Comparison of ENCODE assay signal across 8 cellular contexts in the genomic region with DNA sequence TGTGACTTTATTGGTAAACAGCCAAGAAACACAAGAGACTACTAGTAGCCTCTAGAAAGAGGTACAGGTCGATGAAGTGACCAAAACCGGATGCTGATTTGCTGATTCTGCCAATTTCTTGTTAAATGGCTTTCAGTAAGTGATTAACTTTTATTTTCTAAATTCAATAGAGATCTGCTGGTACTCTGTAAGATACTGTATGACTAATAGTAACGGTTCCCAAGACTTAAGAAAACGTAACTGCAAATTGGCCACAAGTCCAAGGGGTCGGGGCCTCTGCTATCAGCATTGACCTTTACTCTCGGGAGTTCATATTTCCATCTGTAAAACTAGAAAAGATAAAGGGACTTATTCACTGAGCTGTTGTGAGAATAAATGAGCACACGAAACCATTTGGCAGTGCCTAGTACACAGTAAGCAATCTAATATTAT. TPM values are rescaled to one million over a fixed set of nuclear protein-coding genes. Genes with fewer than 3 reads are reported as not detected.
DNase-seq lines count a peak whose midpoint lies in the region; ATAC-seq lines count a peak whose summit lies in the region.

No MANE protein-coding gene starts in this region.

- no peaks in the 10 kb centered on the region for H3K27me3 Mint-ChIP-seq in activated T-helper 1 cell treated with anti-CD3 and anti-CD28 coated beads, Interleukin-12 subunit alpha, Interleukin-12 subunit beta, Interleukin-2, Interleukin-4 antibody, amounts not matched to agents 30 ng/mL and 10 ng/mL and 1 ng/mL, durations not matched to agents 14 hours and 24 hours and 36 hours (ENCODE audit: insufficient read depth)

- H3K4me1 ChIP-seq in muscle layer of duodenum (ENCODE audit: control insufficient read depth in 1 of 2, insufficient read depth in 2 of 2, low read length in 2 of 2) = peaks cover 3 to 15% of the 10 kb centered on the region in 2 donors

- peaks cover 29% of the 10 kb centered on the region for H3K36me3 Mint-ChIP-seq in activated T-helper 1 cell treated with anti-CD3 and anti-CD28 coated beads, Interleukin-12 subunit alpha, Interleukin-12 subunit beta, Interleukin-2, Interleukin-4 antibody, amounts not matched to agents 30 ng/mL and 10 ng/mL and 1 ng/mL, durations not matched to agents 14 hours and 24 hours and 36 hours (ENCODE audit: low read depth)

- ATAC-seq in HG02973 (IDR thresholded peaks at IDR 0.05; ENCODE audit: unreplicated experiment) (peak; percentile 31), left colon (no peak)

- H3K4me3 ChIP-seq in muscle layer of duodenum (ENCODE audit: low read depth in 1 of 2, low read length in 2 of 2) = peak overlapping the region in 1 of 2 donors; percentile 52

- H3K9me3 Mint-ChIP-seq in activated T-helper 1 cell treated with anti-CD3 and anti-CD28 coated beads, Interleukin-12 subunit alpha, Interleukin-12 subunit beta, Interleukin-2, Interleukin-4 antibody, amounts not matched to agents 30 ng/mL and 10 ng/mL and 1 ng/mL, durations not matched to agents 14 hours and 24 hours and 36 hours = peaks cover 9% of the 10 kb centered on the region

- H3K36me3 ChIP-seq in muscle layer of duodenum (ENCODE audit: control insufficient read depth in 1 of 2, insufficient read depth in 2 of 2, low read length in 2 of 2) = no peaks in the 10 kb centered on the region

- DNase-seq in G401 (ENCODE audit: low spot score) = peak; percentile 31
- no peak for DNase-seq in activated T-helper 1 cell treated with anti-CD3 and anti-CD28 coated beads, Interleukin-12 subunit alpha, Interleukin-12 subunit beta, Interleukin-2, Interleukin-4 antibody, amounts not matched to agents 30 ng/mL and 10 ng/mL and 1 ng/mL, durations not matched to agents 14 hours and 24 hours and 36 hours (ENCODE audit: low spot score)
- no peak for DNase-seq in H4 (ENCODE audit: low spot score)
- no peak for DNase-seq in left colon
- no peak for DNase-seq in NCI-H2029 treated with DMSO at 0.1 percent for 48 hours (lab: John Stamatoyannopoulos, UW)
- DNase-seq in AML-193 (lab: John Stamatoyannopoulos, UW) = no peak

- H3K9me3 ChIP-seq in muscle layer of duodenum (ENCODE audit: control insufficient read depth in 1 of 2, low read length in 2 of 2) = no peaks in the 10 kb centered on the region

- peaks cover 57% of the 10 kb centered on the region for H3K4me1 Mint-ChIP-seq in activated T-helper 1 cell treated with anti-CD3 and anti-CD28 coated beads, Interleukin-12 subunit alpha, Interleukin-12 subunit beta, Interleukin-2, Interleukin-4 antibody, amounts not matched to agents 30 ng/mL and 10 ng/mL and 1 ng/mL, durations not matched to agents 14 hours and 24 hours and 36 hours (ENCODE audit: low read depth)

- peak overlapping the region; percentile 88 for H3K4me3 Mint-ChIP-seq in activated T-helper 1 cell treated with anti-CD3 and anti-CD28 coated beads, Interleukin-12 subunit alpha, Interleukin-12 subunit beta, Interleukin-2, Interleukin-4 antibody, amounts not matched to agents 30 ng/mL and 10 ng/mL and 1 ng/mL, durations not matched to agents 14 hours and 24 hours and 36 hours

- intact Hi-C loops in activated T-helper 1 cell treated with anti-CD3 and anti-CD28 coated beads, Interleukin-12 subunit alpha, Interleukin-12 subunit beta, Interleukin-2, Interleukin-4 antibody, amounts not matched to agents 30 ng/mL and 10 ng/mL and 1 ng/mL, durations not matched to agents 14 hours and 24 hours and 36 hours (cut with micrococcal nuclease) = loop anchor here (1.0 to 2.0 kb wide), 6 partner anchors 9 to 153 kb away; no protein-coding TSS in a partner anchor
- intact Hi-C loops in left colon (cut with DNase I, micrococcal nuclease) = no loop called here

- peak overlapping the region; percentile 72 for H3K27ac Mint-ChIP-seq in activated T-helper 1 cell treated with anti-CD3 and anti-CD28 coated beads, Interleukin-12 subunit alpha, Interleukin-12 subunit beta, Interleukin-2, Interleukin-4 antibody, amounts not matched to agents 30 ng/mL and 10 ng/mL and 1 ng/mL, durations not matched to agents 14 hours and 24 hours and 36 hours

- H3K27ac ChIP-seq in muscle layer of duodenum (ENCODE audit: low read length) = peak overlapping the region; percentile 26

- in situ Hi-C loops in G401 (cut with HindIII; ENCODE audit: low sequenced_read_pairs) = no loop called here

- no peaks in the 10 kb centered on the region for H3K27me3 ChIP-seq in muscle layer of duodenum (ENCODE audit: low read depth, low read length)

RNA-seq across cellular contexts. Expression of gene FAM3C, which starts 1.4 kb away (rescaled TPM):
- total RNA-seq in G401 (2014; rRNA removed; shearing (Covaris generic)) = 6.0 and 14.1 TPM in 2 replicates
- 103 and 114 TPM in 2 replicates for total RNA-seq in activated T-helper 1 cell treated with anti-CD3 and anti-CD28 coated beads, Interleukin-12 subunit alpha, Interleukin-12 subunit beta, Interleukin-2, Interleukin-4 antibody, amounts not matched to agents 30 ng/mL and 10 ng/mL and 1 ng/mL, durations not matched to agents 14 hours and 24 hours and 36 hours
- total RNA-seq in H4 (2014; rRNA removed; shearing (Covaris generic)) = 55.7 and 57.7 TPM in 2 replicates
- total RNA-seq in left colon = 10 to 100 TPM; 46.4 to 51.7 TPM
